In genomic region chr2:15269043-15269442, GRCh38 we compare ENCODE assay signal across 16 cellular contexts.
DNase-seq lines count a peak whose midpoint lies in the region; ATAC-seq and TF ChIP-seq lines count a peak whose summit lies in the region.
"Had no signal": no experiment of that assay in that cellular context is flagged by ENCODE, and none has a peak within 500 bp of the region (broad histone marks: within the 10 kb centered on the region; RNA-seq: fewer than 3 reads in every experiment).

No MANE protein-coding gene starts in this region.

- H3K27me3 ChIP-seq in GM23338 (ENCODE audit: insufficient read depth): no peaks in the 10 kb centered on the region
- no peaks in the 10 kb centered on the region for H3K27me3 ChIP-seq in aorta (ENCODE audit: control insufficient read depth in 1 of 2, insufficient read depth in 2 of 2, low read length in 1 of 2)
- no peaks in the 10 kb centered on the region for H3K27me3 ChIP-seq in suprapubic skin
- H3K27me3 ChIP-seq: BLaER1 had no signal

- H3K4me3 Mint-ChIP-seq in GM23338 (no peak overlapping the region), nephron progenitor cell (no peak overlapping the region)
- H3K4me3 Mint-ChIP-seq: CD14-positive monocyte; CD4-positive, alpha-beta memory T cell had no signal

- H3K4me1 Mint-ChIP-seq in GM23338 (peaks cover 24% of the 10 kb centered on the region), nephron progenitor cell (peaks cover 48% of the 10 kb centered on the region)
- H3K4me1 Mint-ChIP-seq: CD14-positive monocyte; CD4-positive, alpha-beta memory T cell had no signal

- H3K27me3 Mint-ChIP-seq in GM23338 (ENCODE audit: insufficient read depth, low read depth, poor library complexity): no peaks in the 10 kb centered on the region
- no peaks in the 10 kb centered on the region for H3K27me3 Mint-ChIP-seq in nephron progenitor cell (ENCODE audit: low read depth, poor library complexity)
- H3K27me3 Mint-ChIP-seq: CD4-positive, alpha-beta memory T cell had no signal

- WGBS in aorta, 2 donors: 81 to 85% methylated on average over 4 of the region's 4 CpGs
- WGBS in suprapubic skin: 93% methylated on average over 4 of the region's 4 CpGs

- H3K9me3 ChIP-seq in aorta (ENCODE audit: control insufficient read depth, low read length) (peaks cover 2% of the 10 kb centered on the region), suprapubic skin (no peaks in the 10 kb centered on the region)
- H3K9me3 ChIP-seq: BLaER1 had no signal

- 0 out of 2 replicates have a peak overlapping the region, but pooled peaks have one; percentile 41 for H3K27ac Mint-ChIP-seq in GM23338
- H3K27ac Mint-ChIP-seq in nephron progenitor cell: peak overlapping the region; percentile 94
- H3K27ac Mint-ChIP-seq: CD4-positive, alpha-beta memory T cell had no signal

- H3K4me3 ChIP-seq in GM23338 (no peak overlapping the region), astrocyte of the cerebellum (ENCODE audit: low read depth, low read length) (no peak overlapping the region), aorta (ENCODE audit: low read length in 2 of 2) (no peak overlapping the region), suprapubic skin (no peak overlapping the region)
- H3K4me3 ChIP-seq: BLaER1 had no signal

- TF ChIP-seq EP300 in suprapubic skin (IDR thresholded peaks at IDR 0.05): no peak

- H3K36me3 ChIP-seq in GM23338 (ENCODE audit: insufficient read depth) (no peaks in the 10 kb centered on the region), aorta (ENCODE audit: control insufficient read depth in 1 of 2, insufficient read depth in 2 of 2, low read length in 1 of 2) (no peaks in the 10 kb centered on the region), suprapubic skin (peaks cover 15% of the 10 kb centered on the region)

- TF ChIP-seq POLR2A in suprapubic skin (IDR thresholded peaks at IDR 0.05): no peak

- no peak for ATAC-seq in GM23338
- ATAC-seq in aorta (ENCODE audit: low FRiP score): no peak
- no peak for ATAC-seq in GM21381 (IDR thresholded peaks at IDR 0.05; ENCODE audit: unreplicated experiment)

- 0 out of 4 replicates have a peak, but pooled peaks of 1 of the 2 experiments have one; percentile 17 for TF ChIP-seq CTCF in GM23338 (conservative IDR thresholded peaks at IDR 0.05; ENCODE audit: low read depth in 2 of 2)
- peak; percentile 5 for TF ChIP-seq CTCF in astrocyte of the cerebellum (IDR thresholded peaks at IDR 0.05; ENCODE audit: low read depth, low read length, missing control alignments)
- no peak for TF ChIP-seq CTCF in nephron progenitor cell (IDR thresholded peaks at IDR 0.05)
- no peak for TF ChIP-seq CTCF in suprapubic skin (IDR thresholded peaks at IDR 0.05)

- H4K20me1 ChIP-seq in GM23338 (replicated peaks; ENCODE audit: insufficient read depth): no peaks in the 10 kb centered on the region
- H4K20me1 ChIP-seq: BLaER1 had no signal

- no peak overlapping the region for H3K4me2 ChIP-seq in GM23338
- H3K4me2 ChIP-seq: BLaER1 had no signal

- intact Hi-C loops in aorta (cut with DNase I): no loop called here

- H3F3A ChIP-seq in GM23338 (replicated peaks; ENCODE audit: low read depth): no peaks in the 10 kb centered on the region

- no peaks in the 10 kb centered on the region for H3K9me2 ChIP-seq in GM23338 (ENCODE audit: insufficient read depth)

- no peaks in the 10 kb centered on the region for H3K9me3 Mint-ChIP-seq in GM23338
- H3K9me3 Mint-ChIP-seq in nephron progenitor cell: no peaks in the 10 kb centered on the region
- H3K9me3 Mint-ChIP-seq: CD14-positive monocyte; CD4-positive, alpha-beta memory T cell had no signal

- DNase-seq in NCI-H82 (lab: John Stamatoyannopoulos, UW): peak; percentile 3
- DNase-seq in NCI-H82 treated with DMSO at 0.1 percent for 48 hours (lab: John Stamatoyannopoulos, UW; ENCODE audit: unreplicated experiment): no peak
- DNase-seq in GM23338 (ENCODE audit: low spot score): no peak
- no peak for DNase-seq in astrocyte of the cerebellum (ENCODE audit: low read depth)
- DNase-seq in nephron progenitor cell: no peak
- DNase-seq in aorta: no peak
- no peak for DNase-seq in suprapubic skin (ENCODE audit: low spot score in 2 of 2)
- DNase-seq: 8988T; CD4-positive, alpha-beta memory T cell; DMS79 treated with DMSO at 0.1 percent for 48 hours; GF-D8; GOT3; H7 had no signal

- no peaks in the 10 kb centered on the region for H3K79me2 ChIP-seq in GM23338 (replicated peaks; ENCODE audit: insufficient read depth)

- in situ Hi-C loops in astrocyte of the cerebellum (cut with HindIII; ENCODE audit: low sequenced_read_pairs): no loop called here

- H3K27ac ChIP-seq in GM23338 (ENCODE audit: low read depth) (no peak overlapping the region), aorta (ENCODE audit: low read depth in 1 of 2, low read length in 2 of 2) (no peak overlapping the region), suprapubic skin (no peak overlapping the region)
- H3K27ac ChIP-seq: BLaER1 had no signal

- H3K4me1 ChIP-seq in GM23338 (ENCODE audit: insufficient read depth) (no peaks in the 10 kb centered on the region), aorta (ENCODE audit: control insufficient read depth in 1 of 2, insufficient read depth in 2 of 2, low read length in 2 of 2) (no peaks in the 10 kb centered on the region), suprapubic skin (no peaks in the 10 kb centered on the region)
- H3K4me1 ChIP-seq: BLaER1 had no signal

- H3K36me3 Mint-ChIP-seq in GM23338 (ENCODE audit: low read depth) (peaks cover under 1% of the 10 kb centered on the region; the same call in 1 of the 3 replicates), nephron progenitor cell (ENCODE audit: low read depth) (peaks cover 58% of the 10 kb centered on the region)

- no peak overlapping the region for H2AFZ ChIP-seq in GM23338

TF ChIP-seq in GM23338, 12 proteins besides CTCF, POLR2A, EP300 and RAD21 (continues in another document):
- TF ChIP-seq EZH2phosphoT487 (IDR thresholded peaks at IDR 0.05; ENCODE audit: unreplicated experiment) (no peak), EZH2 (IDR thresholded peaks at IDR 0.05; ENCODE audit: low read depth, unreplicated experiment) (no peak), ETS1 (IDR thresholded peaks at IDR 0.05) (no peak), JUNB (IDR thresholded peaks at IDR 0.05; ENCODE audit: unreplicated experiment) (no peak)
